In the genomic region with DNA sequence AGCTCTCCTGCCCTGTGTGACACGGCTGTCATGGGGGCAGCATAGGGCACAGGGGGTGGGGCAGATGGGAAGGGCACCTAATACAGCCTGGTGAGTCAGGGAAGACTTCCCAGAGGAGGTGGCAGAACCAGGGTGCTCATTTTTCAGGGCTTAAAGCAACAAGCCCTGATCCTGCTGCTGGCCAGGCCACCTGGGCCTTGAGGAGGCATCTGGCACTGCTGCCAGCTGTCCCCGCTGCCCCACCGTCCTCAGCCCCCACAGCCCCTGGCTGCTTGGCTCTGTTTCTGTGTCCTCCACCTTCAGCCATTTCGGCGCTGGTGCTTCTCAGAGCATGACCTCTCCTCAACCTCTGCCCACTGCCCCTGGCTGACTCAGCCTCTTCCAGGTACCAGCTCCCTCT, we compare ENCODE assay signal across 2 cellular contexts.
TF ChIP-seq lines count a peak whose summit lies in the region.

No MANE protein-coding gene starts in this region.

TF ChIP-seq in WTC11, 78 proteins besides CTCF, POLR2A, EP300 and RAD21 (continues in another document):
- TF ChIP-seq, protein P1, sequence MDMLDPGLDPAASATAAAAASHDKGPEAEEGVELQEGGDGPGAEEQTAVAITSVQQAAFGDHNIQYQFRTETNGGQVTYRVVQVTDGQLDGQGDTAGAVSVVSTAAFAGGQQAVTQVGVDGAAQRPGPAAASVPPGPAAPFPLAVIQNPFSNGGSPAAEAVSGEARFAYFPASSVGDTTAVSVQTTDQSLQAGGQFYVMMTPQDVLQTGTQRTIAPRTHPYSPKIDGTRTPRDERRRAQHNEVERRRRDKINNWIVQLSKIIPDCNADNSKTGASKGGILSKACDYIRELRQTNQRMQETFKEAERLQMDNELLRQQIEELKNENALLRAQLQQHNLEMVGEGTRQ (CRISPR knock-in tag; IDR thresholded peaks at IDR 0.05) = no peak
- TF ChIP-seq TP53 (CRISPR knock-in tag; IDR thresholded peaks at IDR 0.05) = no peak
- TF ChIP-seq ZNF263 (CRISPR knock-in tag; IDR thresholded peaks at IDR 0.05; ENCODE audit: low read depth) = no peak
- TF ChIP-seq, protein P2, sequence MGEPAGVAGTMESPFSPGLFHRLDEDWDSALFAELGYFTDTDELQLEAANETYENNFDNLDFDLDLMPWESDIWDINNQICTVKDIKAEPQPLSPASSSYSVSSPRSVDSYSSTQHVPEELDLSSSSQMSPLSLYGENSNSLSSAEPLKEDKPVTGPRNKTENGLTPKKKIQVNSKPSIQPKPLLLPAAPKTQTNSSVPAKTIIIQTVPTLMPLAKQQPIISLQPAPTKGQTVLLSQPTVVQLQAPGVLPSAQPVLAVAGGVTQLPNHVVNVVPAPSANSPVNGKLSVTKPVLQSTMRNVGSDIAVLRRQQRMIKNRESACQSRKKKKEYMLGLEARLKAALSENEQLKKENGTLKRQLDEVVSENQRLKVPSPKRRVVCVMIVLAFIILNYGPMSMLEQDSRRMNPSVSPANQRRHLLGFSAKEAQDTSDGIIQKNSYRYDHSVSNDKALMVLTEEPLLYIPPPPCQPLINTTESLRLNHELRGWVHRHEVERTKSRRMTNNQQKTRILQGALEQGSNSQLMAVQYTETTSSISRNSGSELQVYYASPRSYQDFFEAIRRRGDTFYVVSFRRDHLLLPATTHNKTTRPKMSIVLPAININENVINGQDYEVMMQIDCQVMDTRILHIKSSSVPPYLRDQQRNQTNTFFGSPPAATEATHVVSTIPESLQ (CRISPR knock-in tag; IDR thresholded peaks at IDR 0.05) = no peak
- TF ChIP-seq NFATC4 (CRISPR knock-in tag; IDR thresholded peaks at IDR 0.05) = no peak
- no peak for TF ChIP-seq ZBTB21 (CRISPR knock-in tag; IDR thresholded peaks at IDR 0.05; ENCODE audit: borderline replicate concordance)
- no peak for TF ChIP-seq ZNF512 (CRISPR knock-in tag; IDR thresholded peaks at IDR 0.05; ENCODE audit: borderline replicate concordance)
- TF ChIP-seq AFF4 (CRISPR knock-in tag; IDR thresholded peaks at IDR 0.05; ENCODE audit: borderline replicate concordance) = no peak
- TF ChIP-seq AR (CRISPR knock-in tag; IDR thresholded peaks at IDR 0.05) = no peak

TF ChIP-seq in endothelial cell of umbilical vein, 7 proteins besides CTCF, POLR2A, EP300 and RAD21:
- TF ChIP-seq JUN (IDR thresholded peaks at IDR 0.05; ENCODE audit: borderline replicate concordance, insufficient read depth, insufficient read length, low read depth) = no peak
- TF ChIP-seq MYC (IDR thresholded peaks at IDR 0.05; ENCODE audit: low read depth, low read length) = no peak
- no peak for TF ChIP-seq MAX (IDR thresholded peaks at IDR 0.05; ENCODE audit: insufficient read depth, insufficient read length)
- TF ChIP-seq FOS (IDR thresholded peaks at IDR 0.05; ENCODE audit: borderline replicate concordance, insufficient read depth, low read length) = no peak
- TF ChIP-seq POLR2AphosphoS5 (IDR thresholded peaks at IDR 0.05; ENCODE audit: insufficient read depth, low read depth, low read length) = no peak
- TF ChIP-seq EZH2 (IDR thresholded peaks at IDR 0.05; ENCODE audit: borderline replicate concordance, low read depth, low read length, severe bottlenecking) = no peak
